ENCODE assay signal across 8 cellular contexts in the genomic region with DNA sequence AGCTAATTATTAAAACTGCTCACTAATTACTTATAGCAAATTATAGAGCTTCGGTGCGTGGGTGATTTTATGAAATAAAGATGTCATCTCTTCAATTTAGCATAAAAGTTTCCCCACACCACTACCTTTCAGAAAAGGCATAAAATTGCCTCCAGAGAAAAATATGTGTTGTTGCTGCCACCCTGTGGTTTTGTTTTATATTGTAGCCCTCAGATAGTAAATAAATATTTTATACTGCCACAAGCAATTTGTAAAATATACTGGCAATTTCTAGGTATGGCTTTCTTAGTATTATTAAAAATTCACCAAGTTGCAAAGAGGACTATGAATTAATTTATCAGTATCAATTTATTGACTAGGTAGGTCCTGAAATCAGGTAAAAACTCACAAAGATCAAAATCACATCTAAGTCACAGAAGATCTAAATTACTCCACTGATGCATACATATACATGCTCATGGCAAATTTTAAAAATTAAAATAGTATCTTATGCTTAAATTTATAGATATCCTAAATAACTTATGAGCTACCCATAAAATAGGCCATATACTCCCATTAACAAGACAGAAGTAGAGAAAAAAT. TPM values are rescaled to one million over a fixed set of nuclear protein-coding genes. Genes with fewer than 3 reads are reported as not detected.
DNase-seq lines count a peak whose midpoint lies in the region; ATAC-seq and TF ChIP-seq lines count a peak whose summit lies in the region.

No MANE protein-coding gene starts in this region.

- DNase-seq in SKM-1 treated with dmso at 0.1 percent for 144 hours (lab: John Stamatoyannopoulos, UW; ENCODE audit: unreplicated experiment) (peak; percentile 32), SKM-1 (lab: John Stamatoyannopoulos, UW; ENCODE audit: unreplicated experiment) (no peak), HT-29 (ENCODE audit: low spot score) (peak; percentile 67), RWPE1 (ENCODE audit: low spot score) (peak; percentile 15), glutamatergic neuron (no peak), GDM1 (lab: John Stamatoyannopoulos, UW) (no peak)
- no peak for DNase-seq in T-helper 2 cell treated with Interferon-gamma antibody and Interleukin-4, amounts not matched to agents 5 μg/mL and 100 μg/mL, for 36 hours (ENCODE audit: low spot score)

- no peak overlapping the region for H3K4me3 Mint-ChIP-seq in glutamatergic neuron (ENCODE audit: unreplicated experiment)
- no peak overlapping the region for H3K4me3 Mint-ChIP-seq in T-helper 2 cell treated with Interferon-gamma antibody and Interleukin-4, amounts not matched to agents 5 μg/mL and 100 μg/mL, for 36 hours

- no peaks in the 10 kb centered on the region for H3K9me3 Mint-ChIP-seq in glutamatergic neuron (ENCODE audit: unreplicated experiment)
- no peaks in the 10 kb centered on the region for H3K9me3 Mint-ChIP-seq in T-helper 2 cell treated with Interferon-gamma antibody and Interleukin-4, amounts not matched to agents 5 μg/mL and 100 μg/mL, for 36 hours

- CTCF ChIA-PET in RWPE1 (lab: Yijun Ruan, JAX) = interaction anchor here (1.0 to 1.8 kb wide), 3 partner anchors 10 to 741 kb away, joined by 3 to 5 read pairs (median 5); no protein-coding TSS in a partner anchor

- peak; percentile 75 for TF ChIP-seq CTCF in RWPE1 (conservative IDR thresholded peaks at IDR 0.05; ENCODE audit: low read depth)
- peak; percentile 59 for TF ChIP-seq CTCF in glutamatergic neuron (IDR thresholded peaks at IDR 0.05; ENCODE audit: partially characterized antibody, unreplicated experiment)

- no peak overlapping the region for H3K27ac ChIP-seq in RWPE1

- no peak for ATAC-seq in GM19397 (IDR thresholded peaks at IDR 0.05; ENCODE audit: unreplicated experiment)

- H3K27me3 Mint-ChIP-seq in glutamatergic neuron (ENCODE audit: unreplicated experiment) = no peaks in the 10 kb centered on the region
- peaks cover 3% of the 10 kb centered on the region for H3K27me3 Mint-ChIP-seq in T-helper 2 cell treated with Interferon-gamma antibody and Interleukin-4, amounts not matched to agents 5 μg/mL and 100 μg/mL, for 36 hours (ENCODE audit: low read depth)

- no peak overlapping the region for H3K27ac Mint-ChIP-seq in glutamatergic neuron (ENCODE audit: unreplicated experiment)
- H3K27ac Mint-ChIP-seq in T-helper 2 cell treated with Interferon-gamma antibody and Interleukin-4, amounts not matched to agents 5 μg/mL and 100 μg/mL, for 36 hours = no peak overlapping the region

- peaks cover 6% of the 10 kb centered on the region for H3K4me1 Mint-ChIP-seq in glutamatergic neuron (ENCODE audit: low read depth, unreplicated experiment)
- no peaks in the 10 kb centered on the region for H3K4me1 Mint-ChIP-seq in T-helper 2 cell treated with Interferon-gamma antibody and Interleukin-4, amounts not matched to agents 5 μg/mL and 100 μg/mL, for 36 hours (ENCODE audit: low read depth)

- POLR2A ChIA-PET in RWPE1 (lab: Yijun Ruan, JAX; ENCODE audit: low non-redundant PET) = no interaction called here

- no peaks in the 10 kb centered on the region for H3K36me3 Mint-ChIP-seq in glutamatergic neuron (ENCODE audit: unreplicated experiment)
- peaks cover under 1% of the 10 kb centered on the region for H3K36me3 Mint-ChIP-seq in T-helper 2 cell treated with Interferon-gamma antibody and Interleukin-4, amounts not matched to agents 5 μg/mL and 100 μg/mL, for 36 hours (ENCODE audit: low read depth)

RNA-seq across cellular contexts. Expression of a gene that starts 26.5 kb away (rescaled TPM):
- total RNA-seq in HT-29 (2014; rRNA removed; shearing (Covaris generic)) = 22.2 and 31.7 TPM in 2 replicates
- total RNA-seq in glutamatergic neuron (ENCODE audit: unreplicated experiment) = 281 TPM

Comparison
In these comparisons a context has a peak if more than half of its experiments do, and no peak if none do; other contexts are left out.
1. DNase-seq: peak in SKM-1 treated with dmso at 0.1 percent for 144 hours (single experiment), HT-29 (single experiment) and RWPE1 (single experiment); none in SKM-1 (single experiment), glutamatergic neuron (single experiment), GDM1 (single experiment) and T-helper 2 cell treated with Interferon-gamma antibody and Interleukin-4, amounts not matched to agents 5 μg/mL and 100 μg/mL, for 36 hours (single experiment).